2 cellular contexts compared by ENCODE assay signal in genomic region chr12:48379784-48380183, GRCh38.
TF ChIP-seq lines count a peak whose summit lies in the region.

No MANE protein-coding gene starts in this region.

TF ChIP-seq in IMR-90, 13 proteins besides CTCF, POLR2A, EP300 and RAD21:
- TF ChIP-seq ELK1 (IDR thresholded peaks at IDR 0.05; ENCODE audit: borderline replicate concordance, low read depth, low read length) = no peak
- TF ChIP-seq MXI1 (IDR thresholded peaks at IDR 0.05; ENCODE audit: borderline replicate concordance, low read depth, low read length) = no peak
- no peak for TF ChIP-seq MAZ (IDR thresholded peaks at IDR 0.05; ENCODE audit: borderline replicate concordance, low read depth, low read length)
- TF ChIP-seq CEBPB (IDR thresholded peaks at IDR 0.05; ENCODE audit: low read depth, low read length) = peak; percentile 60
- no peak for TF ChIP-seq CHD1 (IDR thresholded peaks at IDR 0.05; ENCODE audit: low read depth, low read length)

TF ChIP-seq in K562, 482 proteins besides CTCF, POLR2A, EP300 and RAD21 (continued from another document):
- TF ChIP-seq ATF3 (IDR thresholded peaks at IDR 0.05) = peak; percentile 82
- TF ChIP-seq ATF3 (CRISPR knock-in tag; conservative IDR thresholded peaks at IDR 0.05) = no peak
- TF ChIP-seq SMARCC2 (IDR thresholded peaks at IDR 0.05; ENCODE audit: low read depth) = no peak
TF ChIP-seq in K562: peak in this region for 3.
